ENCODE assay signal across 3 cellular contexts in the genomic region with DNA sequence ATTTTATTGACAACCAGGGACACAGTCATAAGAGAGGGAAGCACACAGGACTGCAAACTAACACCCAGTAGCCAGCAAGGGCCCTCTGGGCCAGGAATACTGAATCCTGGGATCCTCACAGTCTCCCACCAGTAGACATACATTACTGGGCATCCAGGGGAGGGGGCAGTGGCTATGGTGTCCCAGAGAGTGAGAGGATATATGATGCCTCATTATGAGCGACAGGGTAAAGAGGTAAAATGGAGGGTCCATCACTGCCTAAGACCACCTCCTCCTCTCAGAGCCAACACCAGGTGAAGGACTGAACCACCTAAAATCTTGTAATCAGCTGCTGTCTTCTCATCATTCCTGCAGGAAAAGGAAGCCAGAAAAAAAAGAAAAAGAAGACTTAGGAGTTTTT. TPM values are rescaled to one million over a fixed set of nuclear protein-coding genes. Genes with fewer than 3 reads are reported as not detected.
"Had no signal": no experiment of that assay in that cellular context is flagged by ENCODE, and none has a peak within 500 bp of the region (broad histone marks: within the 10 kb centered on the region; RNA-seq: fewer than 3 reads in every experiment).

No MANE protein-coding gene starts in this region.

RNA-seq across cellular contexts. Expression of gene TSSK4, which starts 11.4 kb away (rescaled TPM):
- total RNA-seq: cardiac septum, lower leg skin, myocyte had no signal
